In the genomic region with DNA sequence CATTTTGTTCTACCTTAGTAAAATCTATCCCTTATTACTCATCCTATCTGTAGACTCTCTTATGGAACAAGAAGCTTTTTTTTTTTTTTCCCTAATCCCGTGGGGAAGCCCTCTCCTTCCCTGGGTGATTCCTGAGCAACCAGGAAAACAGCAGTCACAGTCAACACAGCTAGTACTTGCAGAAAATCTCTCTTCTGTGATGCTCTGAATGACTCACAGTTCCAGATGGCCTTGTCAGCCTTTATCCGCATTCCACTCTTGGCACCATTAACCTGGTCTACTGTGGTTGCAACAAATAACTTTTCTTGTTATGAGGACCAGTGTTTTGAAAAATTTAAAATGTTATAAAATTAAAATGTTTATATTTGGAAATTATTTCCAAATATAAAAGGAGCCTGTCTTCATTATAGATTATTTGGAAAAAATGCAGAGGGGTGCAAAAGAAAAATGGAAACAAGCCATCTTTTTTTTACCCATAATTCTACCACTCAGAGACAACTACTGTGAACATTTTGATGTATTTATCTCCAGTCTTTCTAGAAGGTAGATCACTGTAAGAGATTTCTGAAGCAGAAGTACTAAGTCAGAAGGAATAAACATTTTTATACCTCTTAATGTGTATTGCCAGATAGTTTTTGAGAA, we compare ENCODE assay signal across 9 cellular contexts.
DNase-seq lines count a peak whose midpoint lies in the region; ATAC-seq and TF ChIP-seq lines count a peak whose summit lies in the region.
"Had no signal": no experiment of that assay in that cellular context is flagged by ENCODE, and none has a peak within 500 bp of the region (broad histone marks: within the 10 kb centered on the region; RNA-seq: fewer than 3 reads in every experiment).

No MANE protein-coding gene starts in this region.

- peaks cover 1% of the 10 kb centered on the region for H3K27me3 Mint-ChIP-seq in HFFc6 (ENCODE audit: insufficient read depth)

- H3K4me1 ChIP-seq in body of pancreas (no peaks in the 10 kb centered on the region), stomach (peaks cover 0 to 16% (median 6%) of the 10 kb centered on the region in 4 donors)

- no peaks in the 10 kb centered on the region for H3K9me3 Mint-ChIP-seq in HFFc6

- intact Hi-C loops in body of pancreas (cut with DNase I) (no loop called here), stomach (cut with DNase I; ENCODE audit: low total_unique reads) (no loop called here)

- H3K36me3 ChIP-seq in body of pancreas (replicated peaks in 1 of 2; ENCODE audit: insufficient read depth in 1 of 2, low read depth in 2 of 2) (no peaks in the 10 kb centered on the region), stomach (no peaks in the 10 kb centered on the region)

- DNase-seq in HFFc6 (peak; percentile 89), body of pancreas (peak in 3 of 4 donors; percentile 12 to 65 (median 39)), iPS-NIHi7 (ENCODE audit: extremely low spot score) (peak; percentile 24), stomach (no peak), left lobe of liver (ENCODE audit: low spot score) (no peak)
- DNase-seq in stimulated activated CD4-positive, alpha-beta T cell treated with anti-CD3 and anti-CD28 coated beads, Interleukin-4, amount 100 ng/mL, for 1 hour = no peak
- DNase-seq: NCI-H187 treated with DMSO at 0.1 percent for 48 hours had no signal

- no peak overlapping the region for H3K4me3 Mint-ChIP-seq in HFFc6

- H3K4me3 ChIP-seq in body of pancreas (no peak overlapping the region), stomach (no peak overlapping the region)

- peak overlapping the region; percentile 80 for H3K27ac Mint-ChIP-seq in HFFc6

- H3K27me3 ChIP-seq in body of pancreas (no peaks in the 10 kb centered on the region), stomach (no peaks in the 10 kb centered on the region)

- ATAC-seq in body of pancreas = peak; percentile 94
- no peak for ATAC-seq in HG03135 (IDR thresholded peaks at IDR 0.05; ENCODE audit: unreplicated experiment)
- ATAC-seq in left lobe of liver = no peak

- TF ChIP-seq POLR2A in body of pancreas (IDR thresholded peaks at IDR 0.05) (no peak), stomach (IDR thresholded peaks at IDR 0.05) (no peak)

- no peak for TF ChIP-seq CTCF in HFFc6 (IDR thresholded peaks at IDR 0.05)
- no peak for TF ChIP-seq CTCF in body of pancreas (IDR thresholded peaks at IDR 0.05)
- no peak for TF ChIP-seq CTCF in stomach (IDR thresholded peaks at IDR 0.05)

- H3K36me3 Mint-ChIP-seq in HFFc6 (ENCODE audit: low read depth) = no peaks in the 10 kb centered on the region; the same call in 1 of the 2 replicates

- 46 to 48% methylated on average over 2 of the region's 2 CpGs for WGBS in body of pancreas, 2 donors
- 48 to 76% (median 54%) methylated on average over 2 of the region's 2 CpGs for WGBS in stomach, 5 donors

- no peaks in the 10 kb centered on the region for H3K9me3 ChIP-seq in body of pancreas
- no peaks in the 10 kb centered on the region for H3K9me3 ChIP-seq in stomach

- peaks cover 65% of the 10 kb centered on the region for H3K4me1 Mint-ChIP-seq in HFFc6 (ENCODE audit: low read depth)

- H3K27ac ChIP-seq in body of pancreas (peak overlapping the region in 1 of 4 donors; percentile 42), stomach (peak overlapping the region in 3 of 5 donors; percentile 20 to 30 (median 21))
- H3K27ac ChIP-seq: VCaP had no signal

- no peak for TF ChIP-seq EP300 in stomach (IDR thresholded peaks at IDR 0.05)

Comparison
In these comparisons a context has a peak if more than half of its experiments do, and no peak if none do; other contexts are left out.
1. DNase-seq: peak in HFFc6 (single experiment), body of pancreas (3 of 4) and iPS-NIHi7 (single experiment); none in stomach (single experiment), stimulated activated CD4-positive, alpha-beta T cell treated with anti-CD3 and anti-CD28 coated beads, Interleukin-4, amount 100 ng/mL, for 1 hour (single experiment) and left lobe of liver (single experiment).